Comparison of ENCODE assay signal across 14 cellular contexts in the genomic region with DNA sequence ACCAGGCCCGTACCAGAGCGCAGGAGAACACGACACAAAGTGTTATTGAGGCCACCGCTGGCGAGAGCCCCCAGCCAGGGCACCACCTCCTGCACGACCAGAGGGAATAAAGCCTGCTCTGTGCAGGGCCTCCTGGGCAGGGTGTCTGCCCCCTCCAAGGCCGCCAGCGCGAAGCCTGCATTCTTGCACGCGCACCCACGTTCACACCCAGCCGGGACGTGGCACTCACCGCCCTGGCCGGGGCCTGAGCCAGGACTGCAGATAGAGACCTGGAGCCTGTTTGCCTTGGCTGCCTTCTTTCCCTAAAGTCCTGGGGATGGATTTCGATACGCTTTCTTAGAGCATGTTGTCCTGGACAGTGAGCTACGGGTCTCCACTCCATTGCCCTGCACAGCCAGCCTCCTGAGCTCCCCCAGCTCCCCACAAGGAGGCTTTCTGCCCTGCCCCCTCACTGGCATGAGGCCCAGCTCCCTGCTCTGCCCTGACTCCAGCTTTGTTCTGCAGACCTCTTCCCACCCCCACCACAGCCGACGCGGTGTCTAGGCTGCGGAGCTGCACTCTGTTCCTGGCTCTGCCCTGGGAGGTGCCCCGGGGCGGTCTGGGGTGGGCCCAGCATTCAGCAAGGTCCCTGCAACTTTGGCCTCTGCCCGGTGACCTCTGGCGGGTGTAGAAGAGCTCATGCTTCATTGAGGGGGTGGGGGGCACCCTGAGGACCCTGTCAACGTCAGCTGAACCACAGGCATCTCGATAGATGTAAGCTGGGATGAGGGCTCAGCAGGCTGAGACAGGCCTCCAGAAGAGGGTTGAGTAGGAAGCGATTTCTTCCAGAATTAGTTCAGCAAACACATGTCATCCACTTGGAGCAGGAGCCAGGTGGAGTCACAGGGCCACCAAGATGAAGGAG.
A peak's percentile ranks its signal among the peaks of the same experiment; 100 is the strongest.
DNase-seq lines count a peak whose midpoint lies in the region; ATAC-seq, FAIRE-seq and TF ChIP-seq lines count a peak whose summit lies in the region.
"Had no signal": no experiment of that assay in that cellular context is flagged by ENCODE, and none has a peak within 500 bp of the region (broad histone marks: within the 10 kb centered on the region; RNA-seq: fewer than 3 reads in every experiment).

No MANE protein-coding gene starts in this region.

- no peaks in the 10 kb centered on the region; the same call in 1 of the 2 replicates for H3K4me1 ChIP-seq in HEK293 (ENCODE audit: control insufficient read depth, insufficient read depth, low read length)
- H3K4me1 ChIP-seq in kidney (ENCODE audit: control insufficient read depth in 1 of 2, insufficient read depth in 1 of 2, low read depth in 1 of 2, low read length in 2 of 2) = no peaks in the 10 kb centered on the region

- no peak overlapping the region for H3K9ac ChIP-seq in kidney (ENCODE audit: low read length in 2 of 2)

- intact Hi-C loops in kidney (cut with DNase I) = no loop called here

- FAIRE-seq in kidney (lab: Jason Lieb, UNC) = no peak
- FAIRE-seq: keratinocyte had no signal

- H3K4me3 ChIP-seq in HEK293 (ENCODE audit: low read depth, low read length) (no peak overlapping the region), kidney (ENCODE audit: low read length in 2 of 2) (no peak overlapping the region)

- DNase-seq in caudate nucleus (lab: John Stamatoyannopoulos, UW) (peak in 36 of 61 donors; percentile 15 to 71 (median 38)), kidney (peak; percentile 84), retina (peak; percentile 46), NCI-H446 (lab: John Stamatoyannopoulos, UW) (no peak), HuH-7 (ENCODE audit: low spot score) (no peak)
- DNase-seq in activated CD8-positive, alpha-beta memory T cell treated with anti-CD3 and anti-CD28 coated beads, Interleukin-2, amount 50 U/mL, for 4 hours = no peak
- DNase-seq: cerebellar nuclear complex, EL, occipital lobe, SHP77, WERI-Rb-1 had no signal

- no peak for ATAC-seq in HG03457 (IDR thresholded peaks at IDR 0.05; ENCODE audit: unreplicated experiment)

- TF ChIP-seq CTCF in HEK293 (tag by site-specific recombination; IDR thresholded peaks at IDR 0.05) (no peak), kidney (IDR thresholded peaks at IDR 0.05; ENCODE audit: borderline replicate concordance, extremely low read depth, insufficient read depth) (no peak)

- no peak overlapping the region for H3K27ac ChIP-seq in HEK293 (ENCODE audit: extremely low read depth, low read depth, low read length)
- peak overlapping the region; percentile 52 for H3K27ac ChIP-seq in caudate nucleus (ENCODE audit: low read depth, low read length)
- H3K27ac ChIP-seq in kidney (ENCODE audit: low read depth in 2 of 2, low read length in 2 of 2) = no peak overlapping the region
- H3K27ac ChIP-seq: WERI-Rb-1 had no signal

- H3K36me3 ChIP-seq in HEK293 (ENCODE audit: control insufficient read depth in 2 of 2, insufficient read depth in 1 of 2, low read length in 2 of 2) (no peaks in the 10 kb centered on the region), kidney (ENCODE audit: control insufficient read depth in 1 of 2, insufficient read depth in 2 of 2, low read length in 2 of 2) (no peaks in the 10 kb centered on the region)
- H3K36me3 ChIP-seq: WERI-Rb-1 had no signal

- no peaks in the 10 kb centered on the region for H3K9me3 ChIP-seq in HEK293 (ENCODE audit: control insufficient read depth, insufficient read depth, low read depth, low read length)
- no peaks in the 10 kb centered on the region for H3K9me3 ChIP-seq in kidney (ENCODE audit: control insufficient read depth in 1 of 2, low read length in 2 of 2)

- CTCF ChIA-PET in HEK293 (lab: Yijun Ruan, JAX) = interaction anchor here (1.3 kb wide), 1 partner anchor 24 kb away, joined by 3 read pairs; no protein-coding TSS in a partner anchor

- POLR2A ChIA-PET in HEK293 (lab: Yijun Ruan, JAX) = no interaction called here

TF ChIP-seq in HEK293, 187 proteins besides CTCF, POLR2A, EP300 and RAD21:
- TF ChIP-seq ZNF548 (tag by site-specific recombination; IDR thresholded peaks at IDR 0.05) (no peak), EGR2 (tag by site-specific recombination; IDR thresholded peaks at IDR 0.05; ENCODE audit: low read depth) (0 out of 2 replicates have a peak, but pooled peaks have one; percentile 13), WT1 (tag by site-specific recombination; IDR thresholded peaks at IDR 0.05) (no peak), ZFHX2 (tag by site-specific recombination; conservative IDR thresholded peaks at IDR 0.05) (peak; percentile 45), HOXC10 (CRISPR knock-in tag; IDR thresholded peaks at IDR 0.05) (no peak), ZNF341 (tag by site-specific recombination; IDR thresholded peaks at IDR 0.05; ENCODE audit: low read depth) (no peak), ZBTB48 (tag by site-specific recombination; IDR thresholded peaks at IDR 0.05) (no peak), IKZF3 (tag by site-specific recombination; IDR thresholded peaks at IDR 0.05) (no peak)
TF ChIP-seq in HEK293: peak in this region for 2.

Comparison
In these comparisons a context has a peak if more than half of its experiments do, and no peak if none do; other contexts are left out.
1. DNase-seq: peak in caudate nucleus (36 of 61), kidney (single experiment) and retina (single experiment); none in NCI-H446 (0 of 2), activated CD8-positive, alpha-beta memory T cell treated with anti-CD3 and anti-CD28 coated beads, Interleukin-2, amount 50 U/mL, for 4 hours (single experiment) and HuH-7 (single experiment).